ENCODE assay signal across 1 cellular context in genomic region chr7:27662490-27663205, GRCh38.
TF ChIP-seq lines count a peak whose summit lies in the region.

Gene HIBADH, minus strand, starts transcription at chr7:27662883. Its CDS starts 95 bp downstream, at chr7:27662788.

TF ChIP-seq in GM23338, 12 proteins besides CTCF, POLR2A, EP300 and RAD21 (continued from another document):
- TF ChIP-seq ZNF462 (CRISPR knock-in tag; IDR thresholded peaks at IDR 0.05) (no peak), EZH2phosphoT487 (IDR thresholded peaks at IDR 0.05; ENCODE audit: unreplicated experiment) (no peak), ZNF114 (CRISPR knock-in tag; IDR thresholded peaks at IDR 0.05) (no peak), EZH2 (IDR thresholded peaks at IDR 0.05; ENCODE audit: low read depth, unreplicated experiment) (no peak)
